8 cellular contexts compared by ENCODE assay signal in genomic region chr11:102940714-102941588, GRCh38. TPM values are rescaled to one million over a fixed set of nuclear protein-coding genes. Genes with fewer than 3 reads are reported as not detected.
DNase-seq lines count a peak whose midpoint lies in the region; ATAC-seq and TF ChIP-seq lines count a peak whose summit lies in the region.

No MANE protein-coding gene starts in this region.

- peak; percentile 91 for ATAC-seq in GM19438 (IDR thresholded peaks at IDR 0.05; ENCODE audit: low read depth, unreplicated experiment)
- ATAC-seq in HG03432 (IDR thresholded peaks at IDR 0.05; ENCODE audit: unreplicated experiment), result peak; percentile 75
- ATAC-seq in gastroesophageal sphincter, result no peak

- WGBS in gastroesophageal sphincter (ENCODE audit: low coverage in 1 of 2), 2 donors, result 8% methylated on average over 8 to 9 of the region's 10 CpGs

- no peak for TF ChIP-seq POLR2A in gastroesophageal sphincter (IDR thresholded peaks at IDR 0.05)

- TF ChIP-seq CTCF in gastroesophageal sphincter (IDR thresholded peaks at IDR 0.05), result peak; percentile 55 to 72 (median 65)
- peak; percentile 88 for TF ChIP-seq CTCF in progenitor cell of endocrine pancreas (IDR thresholded peaks at IDR 0.05; ENCODE audit: unreplicated experiment)

- no peaks in the 10 kb centered on the region for H3K4me1 Mint-ChIP-seq in progenitor cell of endocrine pancreas (ENCODE audit: low read depth)

- DNase-seq in DMS53 (lab: John Stamatoyannopoulos, UW) (peak; percentile 92), NCI-H524 treated with DMSO at 0.1 percent for 48 hours (lab: John Stamatoyannopoulos, UW) (peak; percentile 14), progenitor cell of endocrine pancreas (ENCODE audit: low spot score, unreplicated experiment) (peak; percentile 24), ecto neural progenitor cell (ENCODE audit: low spot score) (no peak)
- DNase-seq in activated T-cell treated with anti-CD3 and anti-CD28 coated beads, Interleukin-2, amount 50 U/mL, for 48 hours, result peak; percentile 25 to 33

- H3K4me3 ChIP-seq in gastroesophageal sphincter, result no peak overlapping the region

- H3K27me3 Mint-ChIP-seq in progenitor cell of endocrine pancreas, result no peaks in the 10 kb centered on the region

- no peak for TF ChIP-seq EP300 in gastroesophageal sphincter (IDR thresholded peaks at IDR 0.05)

- no peaks in the 10 kb centered on the region for H3K36me3 ChIP-seq in gastroesophageal sphincter

- H3K9me3 ChIP-seq in gastroesophageal sphincter, result no peaks in the 10 kb centered on the region

- H3K4me3 Mint-ChIP-seq in progenitor cell of endocrine pancreas (ENCODE audit: low read depth), result no peak overlapping the region

- no peaks in the 10 kb centered on the region for H3K27me3 ChIP-seq in gastroesophageal sphincter

- no peaks in the 10 kb centered on the region for H3K9me3 Mint-ChIP-seq in progenitor cell of endocrine pancreas (ENCODE audit: low read depth)

- H3K36me3 Mint-ChIP-seq in progenitor cell of endocrine pancreas (ENCODE audit: insufficient read depth), result no peaks in the 10 kb centered on the region

- no peak overlapping the region for H3K27ac Mint-ChIP-seq in progenitor cell of endocrine pancreas

- no peak overlapping the region for H3K27ac ChIP-seq in gastroesophageal sphincter

- H3K4me1 ChIP-seq in gastroesophageal sphincter, result no peaks in the 10 kb centered on the region

RNA-seq across cellular contexts. Expression of gene MMP13, which starts 14.6 kb away (rescaled TPM):
- not detected for total RNA-seq in gastroesophageal sphincter
- not detected in 2 replicates for total RNA-seq in progenitor cell of endocrine pancreas
